In genomic region chr18:29459986-29460385, GRCh38 we compare ENCODE assay signal across 14 cellular contexts.
A peak's percentile ranks its signal among the peaks of the same experiment; 100 is the strongest.
DNase-seq lines count a peak whose midpoint lies in the region; TF ChIP-seq lines count a peak whose summit lies in the region.
"Had no signal": no experiment of that assay in that cellular context is flagged by ENCODE, and none has a peak within 500 bp of the region (broad histone marks: within the 10 kb centered on the region; RNA-seq: fewer than 3 reads in every experiment).

No MANE protein-coding gene starts in this region.

- peaks cover 1% of the 10 kb centered on the region for H3K27me3 Mint-ChIP-seq in glutamatergic neuron (ENCODE audit: unreplicated experiment)
- H3K27me3 Mint-ChIP-seq: CD8-positive, alpha-beta memory T cell had no signal

- H3K9me3 Mint-ChIP-seq in glutamatergic neuron (ENCODE audit: unreplicated experiment), result no peaks in the 10 kb centered on the region
- H3K9me3 Mint-ChIP-seq: GM23338 had no signal

- peak; percentile 36 for DNase-seq in NCI-H2171 treated with DMSO at 0.1 percent for 48 hours (lab: John Stamatoyannopoulos, UW)
- no peak for DNase-seq in NCI-H2171 (lab: John Stamatoyannopoulos, UW)
- DNase-seq in NCI-H82 (lab: John Stamatoyannopoulos, UW), result peak; percentile 91
- DNase-seq in glutamatergic neuron, result no peak
- DNase-seq in medulla oblongata (ENCODE audit: extremely low spot score), result no peak
- no peak for DNase-seq in cerebellar nuclear complex (lab: John Stamatoyannopoulos, UW)
- no peak for DNase-seq in KG1 (lab: John Stamatoyannopoulos, UW)
- DNase-seq: 8988T; AML-193; Caco-2; CD8-positive, alpha-beta memory T cell; DMS 273 treated with DMSO at 0.1 percent for 48 hours; H7 had no signal

- no peaks in the 10 kb centered on the region for H3K36me3 Mint-ChIP-seq in glutamatergic neuron (ENCODE audit: unreplicated experiment)
- H3K36me3 Mint-ChIP-seq: CD8-positive, alpha-beta memory T cell had no signal

- H3K4me1 Mint-ChIP-seq in glutamatergic neuron (ENCODE audit: low read depth, unreplicated experiment), result peaks cover 6% of the 10 kb centered on the region
- H3K4me1 Mint-ChIP-seq: CD8-positive, alpha-beta memory T cell; GM23338 had no signal

- TF ChIP-seq CTCF in glutamatergic neuron (IDR thresholded peaks at IDR 0.05; ENCODE audit: partially characterized antibody, unreplicated experiment), result no peak

- peak overlapping the region; percentile 40 for H3K27ac Mint-ChIP-seq in glutamatergic neuron (ENCODE audit: unreplicated experiment)
- H3K27ac Mint-ChIP-seq: GM23338 had no signal

- no peak overlapping the region for H3K4me3 Mint-ChIP-seq in glutamatergic neuron (ENCODE audit: unreplicated experiment)
- H3K4me3 Mint-ChIP-seq: CD8-positive, alpha-beta memory T cell; GM23338 had no signal

Comparison
In these comparisons a context has a peak if more than half of its experiments do, and no peak if none do; other contexts are left out.
1. DNase-seq: peak in NCI-H2171 treated with DMSO at 0.1 percent for 48 hours (single experiment) and NCI-H82 (single experiment); none in NCI-H2171 (single experiment), glutamatergic neuron (single experiment), medulla oblongata (single experiment), cerebellar nuclear complex (0 of 2) and KG1 (single experiment).